Comparison of ENCODE assay signal across 7 cellular contexts in the genomic region with DNA sequence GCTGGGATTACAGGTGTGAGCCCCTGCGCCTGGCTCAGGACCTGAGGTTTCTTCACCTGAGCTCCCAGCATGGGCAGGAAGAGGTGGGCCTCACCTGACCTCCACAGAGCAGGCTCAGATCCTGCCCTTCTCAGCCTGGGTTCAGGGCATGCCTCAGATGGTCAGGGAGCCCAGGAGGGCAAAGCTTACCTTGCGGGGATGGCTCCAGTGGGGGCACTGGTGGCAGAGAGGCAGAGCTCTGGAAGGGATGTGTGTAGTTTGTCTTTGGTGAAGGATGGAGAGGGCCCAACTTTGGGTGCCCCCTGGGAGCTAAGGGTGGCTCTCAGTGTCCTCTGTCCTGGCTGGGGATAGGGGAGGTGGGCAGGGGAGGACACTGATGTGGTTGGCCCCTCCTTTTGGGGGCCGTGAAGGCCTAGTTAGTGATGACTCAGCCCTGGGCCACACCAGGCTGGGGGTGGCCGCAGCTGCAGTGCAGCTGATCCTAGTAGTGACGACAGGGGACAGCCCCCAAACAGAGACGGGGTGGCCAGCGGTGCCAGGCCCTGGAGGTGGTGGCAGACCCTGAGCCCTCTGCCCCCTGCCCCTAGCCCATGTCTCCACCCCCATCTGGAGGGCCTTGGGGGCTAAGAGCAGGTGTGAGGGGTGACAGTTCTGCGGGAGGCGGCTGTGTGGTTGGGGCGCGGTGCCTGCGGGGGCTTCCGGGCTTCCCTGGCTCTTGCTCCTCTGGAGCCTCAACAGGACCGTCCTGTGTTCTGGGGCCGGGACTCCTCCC. TPM values are rescaled to one million over a fixed set of nuclear protein-coding genes. Genes with fewer than 3 reads are reported as not detected.
A peak's percentile ranks its signal among the peaks of the same experiment; 100 is the strongest.
DNase-seq lines count a peak whose midpoint lies in the region; ATAC-seq and TF ChIP-seq lines count a peak whose summit lies in the region.
"Had no signal": no experiment of that assay in that cellular context is flagged by ENCODE, and none has a peak within 500 bp of the region (broad histone marks: within the 10 kb centered on the region; RNA-seq: fewer than 3 reads in every experiment).

No MANE protein-coding gene starts in this region.

- H3K4me1 ChIP-seq in body of pancreas (peaks cover 39% of the 10 kb centered on the region), muscle layer of duodenum (ENCODE audit: control insufficient read depth in 1 of 2, insufficient read depth in 2 of 2, low read length in 2 of 2) (peaks cover 8 to 63% of the 10 kb centered on the region in 2 donors)

- 81% methylated on average over 14 of the region's 15 CpGs; no CpG with 5 or more reads in 1 of the 2 donors for WGBS in body of pancreas, 2 donors

- no peak for TF ChIP-seq POLR2A in body of pancreas (IDR thresholded peaks at IDR 0.05)

- H3K36me3 ChIP-seq in body of pancreas (replicated peaks in 1 of 2; ENCODE audit: insufficient read depth in 1 of 2, low read depth in 2 of 2): no peaks in the 10 kb centered on the region
- peaks cover 0 to 5% of the 10 kb centered on the region in 2 donors for H3K36me3 ChIP-seq in muscle layer of duodenum (ENCODE audit: control insufficient read depth in 1 of 2, insufficient read depth in 2 of 2, low read length in 2 of 2)

- DNase-seq in AG04450 (ENCODE audit: low read depth, low spot score) (no peak), body of pancreas (no peak), SW 1271 (lab: John Stamatoyannopoulos, UW) (no peak), mucosa of gallbladder (ENCODE audit: low spot score) (no peak)
- DNase-seq: activated CD8-positive, alpha-beta memory T cell treated with anti-CD3 and anti-CD28 coated beads, Interleukin-2, amount 50 U/mL, for 48 hours had no signal

- H3K9me3 ChIP-seq in AG04450 (ENCODE audit: control insufficient read depth, insufficient read depth, low read length): no peaks in the 10 kb centered on the region; the same call in 1 of the 2 replicates
- no peaks in the 10 kb centered on the region for H3K9me3 ChIP-seq in body of pancreas
- H3K9me3 ChIP-seq in muscle layer of duodenum (ENCODE audit: control insufficient read depth in 1 of 2, low read length in 2 of 2): no peaks in the 10 kb centered on the region

- H3K27ac ChIP-seq in AG04450 (ENCODE audit: low read depth, low read length) (peak overlapping the region; percentile 87), body of pancreas (peak overlapping the region in 3 of 4 donors; percentile 52 to 76 (median 73)), muscle layer of duodenum (ENCODE audit: low read length) (peak overlapping the region; percentile 45)

- no peak overlapping the region for H3K4me3 ChIP-seq in AG04450 (ENCODE audit: low read depth, low read length)
- no peak overlapping the region for H3K4me3 ChIP-seq in body of pancreas
- peak overlapping the region in 1 of 2 donors; percentile 44 for H3K4me3 ChIP-seq in muscle layer of duodenum (ENCODE audit: low read depth in 1 of 2, low read length in 2 of 2)

- TF ChIP-seq CTCF in AG04450 (IDR thresholded peaks at IDR 0.05; ENCODE audit: low read depth, low read length) (no peak), body of pancreas (IDR thresholded peaks at IDR 0.05) (no peak)

- intact Hi-C loops in body of pancreas (cut with DNase I): no loop called here

- CTCF ChIA-PET in AG04450 (lab: Charles Lee): interaction anchor here (0.6 to 1.0 kb wide), 4 partner anchors 10 to 219 kb away, joined by 3 to 6 read pairs (median 4); a partner anchor contains a TSS

- no peaks in the 10 kb centered on the region for H3K27me3 ChIP-seq in AG04450 (ENCODE audit: control insufficient read depth, insufficient read depth, low read length)
- H3K27me3 ChIP-seq in body of pancreas: no peaks in the 10 kb centered on the region
- no peaks in the 10 kb centered on the region for H3K27me3 ChIP-seq in muscle layer of duodenum (ENCODE audit: low read depth, low read length)

- POLR2A ChIA-PET in AG04450 (lab: Yijun Ruan, JAX): interaction anchor here (0.6 to 2.2 kb wide), 4 partner anchors 15 to 123 kb away, joined by 3 to 14 read pairs (median 6); a partner anchor contains a TSS

- ATAC-seq in body of pancreas (peak; percentile 7), GM21515 (IDR thresholded peaks at IDR 0.05; ENCODE audit: unreplicated experiment) (no peak)

RNA-seq across cellular contexts. Expression of a gene that starts 5.8 kb away (rescaled TPM):
- 16.7 and 23.5 TPM in 2 replicates for polyA plus RNA-seq in AG04450 (2011; rRNA removed)
- 6.3 and 6.5 TPM in 2 replicates for polyA minus RNA-seq in AG04450 (2011; rRNA and poly(A)+ RNA removed)
- total RNA-seq in body of pancreas (10 to 100 TPM; 32.7 to 87.3 TPM), mucosa of gallbladder (121 TPM)

RNA-seq across cellular contexts. Expression of a gene that starts 12.9 kb away (rescaled TPM):
- polyA plus RNA-seq in AG04450 (2011; rRNA removed): 0.66 and 0.94 TPM in 2 replicates
- not detected in 2 replicates for polyA minus RNA-seq in AG04450 (2011; rRNA and poly(A)+ RNA removed)
- total RNA-seq in body of pancreas (not detected), mucosa of gallbladder (1.6 TPM)

RNA-seq across cellular contexts. Expression of a gene that starts 15.2 kb away (rescaled TPM):
- polyA plus RNA-seq in AG04450 (2011; rRNA removed): 10.7 and 14.5 TPM in 2 replicates
- 4.3 and 4.7 TPM in 2 replicates for polyA minus RNA-seq in AG04450 (2011; rRNA and poly(A)+ RNA removed)
- total RNA-seq in body of pancreas (10 to 100 TPM; 15.2 to 19.7 TPM), mucosa of gallbladder (33.9 TPM)

RNA-seq across cellular contexts. Expression of a gene that starts 15.3 kb away (rescaled TPM):
- polyA plus RNA-seq in AG04450 (2011; rRNA removed): 35.9 and 42.2 TPM in 2 replicates
- polyA minus RNA-seq in AG04450 (2011; rRNA and poly(A)+ RNA removed): 67.9 and 99.1 TPM in 2 replicates
- total RNA-seq in body of pancreas: 100 to 1,000 TPM in 1 of 2 donors, 10 to 100 TPM in 1; 73.9 to 152 TPM
- 185 TPM for total RNA-seq in mucosa of gallbladder

RNA-seq across cellular contexts. Expression of a gene that starts 22.9 kb away (rescaled TPM):
- polyA plus RNA-seq in AG04450 (2011; rRNA removed): 8.2 and 10.7 TPM in 2 replicates
- polyA minus RNA-seq in AG04450 (2011; rRNA and poly(A)+ RNA removed): 7.2 and 7.8 TPM in 2 replicates
- 10 to 100 TPM; 41.0 to 55.4 TPM for total RNA-seq in body of pancreas
- total RNA-seq in mucosa of gallbladder: 42.1 TPM
